In the genomic region with DNA sequence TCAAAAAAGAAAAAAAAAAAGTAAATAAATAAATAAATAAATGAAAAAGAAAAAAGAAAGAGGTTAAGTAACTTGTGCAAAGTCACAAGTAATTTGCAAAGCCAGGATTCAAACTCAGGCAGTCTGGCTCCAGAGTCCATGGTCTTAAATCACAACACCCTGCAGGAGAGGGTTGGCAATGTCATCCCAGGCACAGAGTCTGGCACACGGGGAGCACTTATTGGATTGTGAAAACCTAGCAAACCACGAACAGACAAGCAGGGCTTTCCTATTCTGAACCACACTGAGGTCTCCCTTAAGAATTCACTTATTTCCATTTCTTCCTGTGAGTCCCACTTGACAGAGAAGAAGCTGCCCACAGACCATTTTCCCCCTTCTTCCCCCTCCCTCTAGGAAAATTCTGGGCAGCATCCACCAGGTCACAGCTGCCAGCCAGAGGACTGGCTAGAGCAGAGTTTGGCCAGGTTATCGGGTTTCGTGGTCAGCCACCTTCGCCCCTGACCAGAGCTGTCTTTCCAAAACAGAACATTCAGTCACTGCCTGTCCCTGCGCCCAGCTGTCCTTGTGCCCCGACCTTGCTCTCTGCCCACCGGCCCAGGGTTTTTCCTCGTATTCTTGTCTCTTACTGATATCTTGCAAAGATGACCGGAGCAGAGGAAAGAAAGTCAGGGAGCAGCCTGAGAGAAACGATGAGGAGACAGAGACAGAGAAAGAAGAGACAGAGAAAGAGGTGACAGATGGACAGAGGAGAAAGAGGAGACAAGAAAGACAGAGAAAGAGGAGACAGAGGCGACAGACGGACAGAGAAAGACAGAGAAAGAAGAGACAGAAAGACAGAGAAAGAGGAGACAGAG, we compare ENCODE assay signal across 2 cellular contexts.
TF ChIP-seq lines count a peak whose summit lies in the region.

No MANE protein-coding gene starts in this region.

TF ChIP-seq in HCT116, 20 proteins besides CTCF, POLR2A, EP300 and RAD21 (continued from another document):
- TF ChIP-seq, protein P1, sequence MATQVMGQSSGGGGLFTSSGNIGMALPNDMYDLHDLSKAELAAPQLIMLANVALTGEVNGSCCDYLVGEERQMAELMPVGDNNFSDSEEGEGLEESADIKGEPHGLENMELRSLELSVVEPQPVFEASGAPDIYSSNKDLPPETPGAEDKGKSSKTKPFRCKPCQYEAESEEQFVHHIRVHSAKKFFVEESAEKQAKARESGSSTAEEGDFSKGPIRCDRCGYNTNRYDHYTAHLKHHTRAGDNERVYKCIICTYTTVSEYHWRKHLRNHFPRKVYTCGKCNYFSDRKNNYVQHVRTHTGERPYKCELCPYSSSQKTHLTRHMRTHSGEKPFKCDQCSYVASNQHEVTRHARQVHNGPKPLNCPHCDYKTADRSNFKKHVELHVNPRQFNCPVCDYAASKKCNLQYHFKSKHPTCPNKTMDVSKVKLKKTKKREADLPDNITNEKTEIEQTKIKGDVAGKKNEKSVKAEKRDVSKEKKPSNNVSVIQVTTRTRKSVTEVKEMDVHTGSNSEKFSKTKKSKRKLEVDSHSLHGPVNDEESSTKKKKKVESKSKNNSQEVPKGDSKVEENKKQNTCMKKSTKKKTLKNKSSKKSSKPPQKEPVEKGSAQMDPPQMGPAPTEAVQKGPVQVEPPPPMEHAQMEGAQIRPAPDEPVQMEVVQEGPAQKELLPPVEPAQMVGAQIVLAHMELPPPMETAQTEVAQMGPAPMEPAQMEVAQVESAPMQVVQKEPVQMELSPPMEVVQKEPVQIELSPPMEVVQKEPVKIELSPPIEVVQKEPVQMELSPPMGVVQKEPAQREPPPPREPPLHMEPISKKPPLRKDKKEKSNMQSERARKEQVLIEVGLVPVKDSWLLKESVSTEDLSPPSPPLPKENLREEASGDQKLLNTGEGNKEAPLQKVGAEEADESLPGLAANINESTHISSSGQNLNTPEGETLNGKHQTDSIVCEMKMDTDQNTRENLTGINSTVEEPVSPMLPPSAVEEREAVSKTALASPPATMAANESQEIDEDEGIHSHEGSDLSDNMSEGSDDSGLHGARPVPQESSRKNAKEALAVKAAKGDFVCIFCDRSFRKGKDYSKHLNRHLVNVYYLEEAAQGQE (IDR thresholded peaks at IDR 0.05; ENCODE audit: low read depth) = no peak
- TF ChIP-seq SIN3A (IDR thresholded peaks at IDR 0.05; ENCODE audit: low read depth) (no peak), EZH2 (IDR thresholded peaks at IDR 0.05) (no peak), POLR2AphosphoS5 (IDR thresholded peaks at IDR 0.05; ENCODE audit: low read depth, low read length) (no peak)
- TF ChIP-seq, protein P2, sequence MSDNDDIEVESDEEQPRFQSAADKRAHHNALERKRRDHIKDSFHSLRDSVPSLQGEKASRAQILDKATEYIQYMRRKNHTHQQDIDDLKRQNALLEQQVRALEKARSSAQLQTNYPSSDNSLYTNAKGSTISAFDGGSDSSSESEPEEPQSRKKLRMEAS (IDR thresholded peaks at IDR 0.05) = no peak

TF ChIP-seq in HepG2, 621 proteins besides CTCF, POLR2A, EP300 and RAD21 (continued from another document and continues in another):
- TF ChIP-seq, protein P3, sequence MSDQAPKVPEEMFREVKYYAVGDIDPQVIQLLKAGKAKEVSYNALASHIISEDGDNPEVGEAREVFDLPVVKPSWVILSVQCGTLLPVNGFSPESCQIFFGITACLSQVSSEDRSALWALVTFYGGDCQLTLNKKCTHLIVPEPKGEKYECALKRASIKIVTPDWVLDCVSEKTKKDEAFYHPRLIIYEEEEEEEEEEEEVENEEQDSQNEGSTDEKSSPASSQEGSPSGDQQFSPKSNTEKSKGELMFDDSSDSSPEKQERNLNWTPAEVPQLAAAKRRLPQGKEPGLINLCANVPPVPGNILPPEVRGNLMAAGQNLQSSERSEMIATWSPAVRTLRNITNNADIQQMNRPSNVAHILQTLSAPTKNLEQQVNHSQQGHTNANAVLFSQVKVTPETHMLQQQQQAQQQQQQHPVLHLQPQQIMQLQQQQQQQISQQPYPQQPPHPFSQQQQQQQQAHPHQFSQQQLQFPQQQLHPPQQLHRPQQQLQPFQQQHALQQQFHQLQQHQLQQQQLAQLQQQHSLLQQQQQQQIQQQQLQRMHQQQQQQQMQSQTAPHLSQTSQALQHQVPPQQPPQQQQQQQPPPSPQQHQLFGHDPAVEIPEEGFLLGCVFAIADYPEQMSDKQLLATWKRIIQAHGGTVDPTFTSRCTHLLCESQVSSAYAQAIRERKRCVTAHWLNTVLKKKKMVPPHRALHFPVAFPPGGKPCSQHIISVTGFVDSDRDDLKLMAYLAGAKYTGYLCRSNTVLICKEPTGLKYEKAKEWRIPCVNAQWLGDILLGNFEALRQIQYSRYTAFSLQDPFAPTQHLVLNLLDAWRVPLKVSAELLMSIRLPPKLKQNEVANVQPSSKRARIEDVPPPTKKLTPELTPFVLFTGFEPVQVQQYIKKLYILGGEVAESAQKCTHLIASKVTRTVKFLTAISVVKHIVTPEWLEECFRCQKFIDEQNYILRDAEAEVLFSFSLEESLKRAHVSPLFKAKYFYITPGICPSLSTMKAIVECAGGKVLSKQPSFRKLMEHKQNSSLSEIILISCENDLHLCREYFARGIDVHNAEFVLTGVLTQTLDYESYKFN (CRISPR knock-in tag; conservative IDR thresholded peaks at IDR 0.05) = peak; percentile 50
- TF ChIP-seq HIVEP1 (CRISPR knock-in tag; IDR thresholded peaks at IDR 0.05) (peak; percentile 55; the same call in 1 of the 2 replicates), NR2C2 (CRISPR knock-in tag; IDR thresholded peaks at IDR 0.05; ENCODE audit: borderline replicate concordance) (no peak), RARG (CRISPR knock-in tag; IDR thresholded peaks at IDR 0.05; ENCODE audit: low read depth) (no peak), DR1 (CRISPR knock-in tag; IDR thresholded peaks at IDR 0.05) (no peak), PHF8 (CRISPR knock-in tag; IDR thresholded peaks at IDR 0.05) (no peak; the same call in 1 of the 2 replicates), MED8 (CRISPR knock-in tag; IDR thresholded peaks at IDR 0.05; ENCODE audit: insufficient replicate concordance) (peak; percentile 54), LCORL (IDR thresholded peaks at IDR 0.05) (no peak), LCORL (CRISPR knock-in tag; IDR thresholded peaks at IDR 0.05) (peak; percentile 8; the same call in 1 of the 2 replicates), ZNF274 (CRISPR knock-in tag; IDR thresholded peaks at IDR 0.05) (peak; percentile 47; the same call in 1 of the 2 replicates), ARNT (IDR thresholded peaks at IDR 0.05) (peak; percentile 42; the same call in 1 of the 2 replicates), ZNF615 (CRISPR knock-in tag; IDR thresholded peaks at IDR 0.05; ENCODE audit: borderline replicate concordance) (no peak), ERF (CRISPR knock-in tag; IDR thresholded peaks at IDR 0.05) (0 out of 2 replicates have a peak, but pooled peaks have one; percentile 28), KLF6 (CRISPR knock-in tag; IDR thresholded peaks at IDR 0.05) (0 out of 2 replicates have a peak, but pooled peaks have one; percentile 14), ZNF768 (CRISPR knock-in tag; IDR thresholded peaks at IDR 0.05) (peak; percentile 37; the same call in 1 of the 2 replicates), PHF21A (CRISPR knock-in tag; IDR thresholded peaks at IDR 0.05) (0 out of 2 replicates have a peak, but pooled peaks have one; percentile 21), MEF2D (CRISPR knock-in tag; IDR thresholded peaks at IDR 0.05) (0 out of 2 replicates have a peak, but pooled peaks have one; percentile 43), ZNF572 (CRISPR knock-in tag; IDR thresholded peaks at IDR 0.05) (0 out of 2 replicates have a peak, but pooled peaks have one; percentile 19), ATM (IDR thresholded peaks at IDR 0.05; ENCODE audit: borderline replicate concordance) (0 out of 2 replicates have a peak, but pooled peaks have one; percentile 63), FOXK2 (IDR thresholded peaks at IDR 0.05) (no peak), POGZ (CRISPR knock-in tag; IDR thresholded peaks at IDR 0.05) (0 out of 2 replicates have a peak, but pooled peaks have one; percentile 23), THAP11 (CRISPR knock-in tag; IDR thresholded peaks at IDR 0.05) (no peak), ZNF678 (CRISPR knock-in tag; IDR thresholded peaks at IDR 0.05) (no peak), HNRNPL (IDR thresholded peaks at IDR 0.05; ENCODE audit: low read depth, low read length) (peak; percentile 73; the same call in 1 of the 2 replicates), ZNF746 (CRISPR knock-in tag; IDR thresholded peaks at IDR 0.05) (no peak), ZNF652 (CRISPR knock-in tag; IDR thresholded peaks at IDR 0.05; ENCODE audit: borderline replicate concordance, low read depth) (no peak), PITX1 (CRISPR knock-in tag; IDR thresholded peaks at IDR 0.05) (0 out of 2 replicates have a peak, but pooled peaks have one; percentile 39), ZMYM3 (CRISPR knock-in tag; IDR thresholded peaks at IDR 0.05) (peak; percentile 71), MTF2 (CRISPR knock-in tag; IDR thresholded peaks at IDR 0.05; ENCODE audit: borderline replicate concordance) (no peak), ZBTB8A (CRISPR knock-in tag; IDR thresholded peaks at IDR 0.05; ENCODE audit: borderline replicate concordance, low read depth) (no peak), SIX1 (CRISPR knock-in tag; IDR thresholded peaks at IDR 0.05; ENCODE audit: borderline replicate concordance) (peak; percentile 73; the same call in 1 of the 2 replicates), ZNF761 (CRISPR knock-in tag; conservative IDR thresholded peaks at IDR 0.05) (peak; percentile 31; the same call in 1 of the 2 replicates)
- TF ChIP-seq, protein P4, sequence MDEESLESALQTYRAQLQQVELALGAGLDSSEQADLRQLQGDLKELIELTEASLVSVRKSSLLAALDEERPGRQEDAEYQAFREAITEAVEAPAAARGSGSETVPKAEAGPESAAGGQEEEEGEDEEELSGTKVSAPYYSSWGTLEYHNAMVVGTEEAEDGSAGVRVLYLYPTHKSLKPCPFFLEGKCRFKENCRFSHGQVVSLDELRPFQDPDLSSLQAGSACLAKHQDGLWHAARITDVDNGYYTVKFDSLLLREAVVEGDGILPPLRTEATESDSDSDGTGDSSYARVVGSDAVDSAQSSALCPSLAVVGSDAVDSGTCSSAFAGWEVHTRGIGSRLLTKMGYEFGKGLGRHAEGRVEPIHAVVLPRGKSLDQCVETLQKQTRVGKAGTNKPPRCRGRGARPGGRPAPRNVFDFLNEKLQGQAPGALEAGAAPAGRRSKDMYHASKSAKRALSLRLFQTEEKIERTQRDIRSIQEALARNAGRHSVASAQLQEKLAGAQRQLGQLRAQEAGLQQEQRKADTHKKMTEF (CRISPR knock-in tag; IDR thresholded peaks at IDR 0.05) = peak; percentile 57; the same call in 1 of the 2 replicates
- TF ChIP-seq, protein P5, sequence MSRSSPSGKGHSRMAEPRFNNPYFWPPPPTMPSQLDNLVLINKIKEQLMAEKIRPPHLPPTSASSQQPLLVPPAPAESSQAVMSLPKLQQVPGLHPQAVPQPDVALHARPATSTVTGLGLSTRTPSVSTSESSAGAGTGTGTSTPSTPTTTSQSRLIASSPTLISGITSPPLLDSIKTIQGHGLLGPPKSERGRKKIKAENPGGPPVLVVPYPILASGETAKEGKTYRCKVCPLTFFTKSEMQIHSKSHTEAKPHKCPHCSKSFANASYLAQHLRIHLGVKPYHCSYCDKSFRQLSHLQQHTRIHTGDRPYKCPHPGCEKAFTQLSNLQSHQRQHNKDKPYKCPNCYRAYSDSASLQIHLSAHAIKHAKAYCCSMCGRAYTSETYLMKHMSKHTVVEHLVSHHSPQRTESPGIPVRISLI (CRISPR knock-in tag; IDR thresholded peaks at IDR 0.05; ENCODE audit: borderline replicate concordance) = 0 out of 2 replicates have a peak, but pooled peaks have one; percentile 25
- TF ChIP-seq, protein P6, sequence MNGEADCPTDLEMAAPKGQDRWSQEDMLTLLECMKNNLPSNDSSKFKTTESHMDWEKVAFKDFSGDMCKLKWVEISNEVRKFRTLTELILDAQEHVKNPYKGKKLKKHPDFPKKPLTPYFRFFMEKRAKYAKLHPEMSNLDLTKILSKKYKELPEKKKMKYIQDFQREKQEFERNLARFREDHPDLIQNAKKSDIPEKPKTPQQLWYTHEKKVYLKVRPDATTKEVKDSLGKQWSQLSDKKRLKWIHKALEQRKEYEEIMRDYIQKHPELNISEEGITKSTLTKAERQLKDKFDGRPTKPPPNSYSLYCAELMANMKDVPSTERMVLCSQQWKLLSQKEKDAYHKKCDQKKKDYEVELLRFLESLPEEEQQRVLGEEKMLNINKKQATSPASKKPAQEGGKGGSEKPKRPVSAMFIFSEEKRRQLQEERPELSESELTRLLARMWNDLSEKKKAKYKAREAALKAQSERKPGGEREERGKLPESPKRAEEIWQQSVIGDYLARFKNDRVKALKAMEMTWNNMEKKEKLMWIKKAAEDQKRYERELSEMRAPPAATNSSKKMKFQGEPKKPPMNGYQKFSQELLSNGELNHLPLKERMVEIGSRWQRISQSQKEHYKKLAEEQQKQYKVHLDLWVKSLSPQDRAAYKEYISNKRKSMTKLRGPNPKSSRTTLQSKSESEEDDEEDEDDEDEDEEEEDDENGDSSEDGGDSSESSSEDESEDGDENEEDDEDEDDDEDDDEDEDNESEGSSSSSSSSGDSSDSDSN (CRISPR knock-in tag; IDR thresholded peaks at IDR 0.05) = no peak; the same call in 1 of the 2 replicates
- TF ChIP-seq, protein P7, sequence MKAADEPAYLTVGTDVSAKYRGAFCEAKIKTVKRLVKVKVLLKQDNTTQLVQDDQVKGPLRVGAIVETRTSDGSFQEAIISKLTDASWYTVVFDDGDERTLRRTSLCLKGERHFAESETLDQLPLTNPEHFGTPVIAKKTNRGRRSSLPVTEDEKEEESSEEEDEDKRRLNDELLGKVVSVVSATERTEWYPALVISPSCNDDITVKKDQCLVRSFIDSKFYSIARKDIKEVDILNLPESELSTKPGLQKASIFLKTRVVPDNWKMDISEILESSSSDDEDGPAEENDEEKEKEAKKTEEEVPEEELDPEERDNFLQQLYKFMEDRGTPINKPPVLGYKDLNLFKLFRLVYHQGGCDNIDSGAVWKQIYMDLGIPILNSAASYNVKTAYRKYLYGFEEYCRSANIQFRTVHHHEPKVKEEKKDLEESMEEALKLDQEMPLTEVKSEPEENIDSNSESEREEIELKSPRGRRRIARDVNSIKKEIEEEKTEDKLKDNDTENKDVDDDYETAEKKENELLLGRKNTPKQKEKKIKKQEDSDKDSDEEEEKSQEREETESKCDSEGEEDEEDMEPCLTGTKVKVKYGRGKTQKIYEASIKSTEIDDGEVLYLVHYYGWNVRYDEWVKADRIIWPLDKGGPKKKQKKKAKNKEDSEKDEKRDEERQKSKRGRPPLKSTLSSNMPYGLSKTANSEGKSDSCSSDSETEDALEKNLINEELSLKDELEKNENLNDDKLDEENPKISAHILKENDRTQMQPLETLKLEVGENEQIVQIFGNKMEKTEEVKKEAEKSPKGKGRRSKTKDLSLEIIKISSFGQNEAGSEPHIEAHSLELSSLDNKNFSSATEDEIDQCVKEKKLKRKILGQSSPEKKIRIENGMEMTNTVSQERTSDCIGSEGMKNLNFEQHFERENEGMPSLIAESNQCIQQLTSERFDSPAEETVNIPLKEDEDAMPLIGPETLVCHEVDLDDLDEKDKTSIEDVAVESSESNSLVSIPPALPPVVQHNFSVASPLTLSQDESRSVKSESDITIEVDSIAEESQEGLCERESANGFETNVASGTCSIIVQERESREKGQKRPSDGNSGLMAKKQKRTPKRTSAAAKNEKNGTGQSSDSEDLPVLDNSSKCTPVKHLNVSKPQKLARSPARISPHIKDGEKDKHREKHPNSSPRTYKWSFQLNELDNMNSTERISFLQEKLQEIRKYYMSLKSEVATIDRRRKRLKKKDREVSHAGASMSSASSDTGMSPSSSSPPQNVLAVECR (CRISPR knock-in tag; IDR thresholded peaks at IDR 0.05; ENCODE audit: borderline replicate concordance) = 0 out of 2 replicates have a peak, but pooled peaks have one; percentile 4
- TF ChIP-seq, protein P8, sequence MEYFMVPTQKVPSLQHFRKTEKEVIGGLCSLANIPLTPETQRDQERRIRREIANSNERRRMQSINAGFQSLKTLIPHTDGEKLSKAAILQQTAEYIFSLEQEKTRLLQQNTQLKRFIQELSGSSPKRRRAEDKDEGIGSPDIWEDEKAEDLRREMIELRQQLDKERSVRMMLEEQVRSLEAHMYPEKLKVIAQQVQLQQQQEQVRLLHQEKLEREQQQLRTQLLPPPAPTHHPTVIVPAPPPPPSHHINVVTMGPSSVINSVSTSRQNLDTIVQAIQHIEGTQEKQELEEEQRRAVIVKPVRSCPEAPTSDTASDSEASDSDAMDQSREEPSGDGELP (IDR thresholded peaks at IDR 0.05; ENCODE audit: borderline replicate concordance, low read depth) = peak; percentile 51; the same call in 1 of the 2 replicates
